In genomic region chr17:81831957-81832607, GRCh38 we compare ENCODE assay signal across 6 cellular contexts. TPM values are rescaled to one million over a fixed set of nuclear protein-coding genes. Genes with fewer than 3 reads are reported as not detected.
A peak's percentile ranks its signal among the peaks of the same experiment; 100 is the strongest.
DNase-seq lines count a peak whose midpoint lies in the region; ATAC-seq and TF ChIP-seq lines count a peak whose summit lies in the region.

No MANE protein-coding gene starts in this region.

- no peaks in the 10 kb centered on the region for H3K9me3 ChIP-seq in neural cell (ENCODE audit: low read length)

- no peaks in the 10 kb centered on the region for H3K9me2 ChIP-seq in neural cell (ENCODE audit: insufficient read depth, low read length)

- POLR2A ChIA-PET in HEK293T (lab: Yijun Ruan, JAX): interaction anchor here (0.9 to 3.1 kb wide), 5 partner anchors 10 to 123 kb away, joined by 3 to 18 read pairs (median 5); no protein-coding TSS in a partner anchor

- CTCF ChIA-PET in HEK293T (lab: Yijun Ruan, JAX): no interaction called here

- H3K36me3 Mint-ChIP-seq in brain: peaks cover 5% of the 10 kb centered on the region

- TF ChIP-seq EP300 in neural cell (conservative IDR thresholded peaks at IDR 0.05; ENCODE audit: poor library complexity, severe bottlenecking): no peak

- H3K4me2 ChIP-seq in neural cell (ENCODE audit: low read length): peak overlapping the region; percentile 97

- H3K27ac ChIP-seq in neural cell (ENCODE audit: low read length): peak overlapping the region; percentile 45

- H3K4me3 ChIP-seq in neural cell (ENCODE audit: low read length): peak overlapping the region; percentile 99

- H3K9me3 Mint-ChIP-seq in brain: no peaks in the 10 kb centered on the region

- H2AFZ ChIP-seq in neural cell (ENCODE audit: low read depth, low read length): no peak overlapping the region

- H3K4me3 Mint-ChIP-seq in brain: peak overlapping the region; percentile 86 to 94 (median 90)

- peaks cover 10% of the 10 kb centered on the region for H4K20me1 ChIP-seq in neural cell (ENCODE audit: insufficient read depth)

- peaks cover 29% of the 10 kb centered on the region for H3K79me2 ChIP-seq in neural cell (replicated peaks; ENCODE audit: insufficient read depth, low read length)

- peaks cover 4% of the 10 kb centered on the region for H3K27me3 Mint-ChIP-seq in brain

- H3K9ac ChIP-seq in neural cell (ENCODE audit: low read length): peak overlapping the region; percentile 84

- no peaks in the 10 kb centered on the region for H3K27me3 ChIP-seq in neural cell (ENCODE audit: insufficient read depth, low read depth, low read length)

- peaks cover 57% of the 10 kb centered on the region for H3K4me1 Mint-ChIP-seq in brain

- H3K27ac Mint-ChIP-seq in brain: peak overlapping the region; percentile 77 to 93 (median 84)

- no peaks in the 10 kb centered on the region for H3K36me3 ChIP-seq in neural cell (ENCODE audit: insufficient read depth, low read length)

- in situ Hi-C loops in GM13977 (cut with MboI; ENCODE audit: low pct_unique_long_range_greater_than_20kb, low sequenced_read_pairs, unreplicated experiment): no loop called here

- no peak for TF ChIP-seq RAD21 in neural cell (conservative IDR thresholded peaks at IDR 0.05)

- TF ChIP-seq CTCF in brain (conservative IDR thresholded peaks at IDR 0.05) (no peak), neural cell (IDR thresholded peaks at IDR 0.05; ENCODE audit: poor library complexity, severe bottlenecking) (no peak), GM13977 (IDR thresholded peaks at IDR 0.05; ENCODE audit: extremely low read depth, insufficient read depth, missing control alignments) (no peak)

- ATAC-seq in GM19395 (IDR thresholded peaks at IDR 0.05; ENCODE audit: unreplicated experiment): peak; percentile 15

- H3F3A ChIP-seq in neural cell (ENCODE audit: insufficient read depth, low read length, poor library complexity, severe bottlenecking): no peaks in the 10 kb centered on the region

- peak; percentile 59 for DNase-seq in OCI-M1 (lab: John Stamatoyannopoulos, UW)
- no peak for DNase-seq in GM13977 (ENCODE audit: low spot score)
- no peak for DNase-seq in HEK293T (ENCODE audit: extremely low spot score)

TF ChIP-seq in neural cell, 6 proteins besides CTCF, POLR2A, EP300 and RAD21:
- TF ChIP-seq POLR2AphosphoS5 (IDR thresholded peaks at IDR 0.05) (no peak), REST (IDR thresholded peaks at IDR 0.05; ENCODE audit: borderline replicate concordance) (no peak), MXI1 (conservative IDR thresholded peaks at IDR 0.05; ENCODE audit: poor library complexity, severe bottlenecking) (no peak)

TF ChIP-seq in HEK293T, 16 proteins besides CTCF, POLR2A, EP300 and RAD21:
- TF ChIP-seq HDGF (IDR thresholded peaks at IDR 0.05; ENCODE audit: borderline replicate concordance) (no peak), SP1 (IDR thresholded peaks at IDR 0.05) (no peak), NFRKB (IDR thresholded peaks at IDR 0.05) (no peak), CTBP1 (IDR thresholded peaks at IDR 0.05; ENCODE audit: borderline replicate concordance) (no peak), ARNT (IDR thresholded peaks at IDR 0.05) (no peak), ELF4 (IDR thresholded peaks at IDR 0.05) (no peak), L3MBTL2 (conservative IDR thresholded peaks at IDR 0.05) (no peak), SUZ12 (IDR thresholded peaks at IDR 0.05) (no peak), BHLHE40 (IDR thresholded peaks at IDR 0.05; ENCODE audit: borderline replicate concordance) (no peak), FOXM1 (IDR thresholded peaks at IDR 0.05; ENCODE audit: borderline replicate concordance) (no peak), ZNF384 (IDR thresholded peaks at IDR 0.05) (no peak)

RNA-seq across cellular contexts. Expression of gene MCRIP1, which starts 1.0 kb away (rescaled TPM):
- polyA plus RNA-seq in brain (ENCODE audit: insufficient read depth, low read depth, low replicate concordance): 350 TPM
- 510 and 524 TPM in 2 replicates for polyA plus RNA-seq in neural cell
- polyA minus RNA-seq in neural cell: 148 and 183 TPM in 2 replicates

RNA-seq across cellular contexts. Expression of gene PPP1R27, which starts 2.8 kb away (rescaled TPM):
- polyA plus RNA-seq in brain (ENCODE audit: insufficient read depth, low read depth, low replicate concordance): not detected
- polyA plus RNA-seq in neural cell: not detected in 2 replicates
- not detected in 2 replicates for polyA minus RNA-seq in neural cell

RNA-seq across cellular contexts. Expression of gene GCGR, which starts 28.1 kb away (rescaled TPM):
- polyA plus RNA-seq in brain (ENCODE audit: insufficient read depth, low read depth, low replicate concordance): not detected
- polyA plus RNA-seq in neural cell: not detected in 2 replicates
- not detected in 2 replicates for polyA minus RNA-seq in neural cell

RNA-seq across cellular contexts. Expression of gene P4HB, which starts 28.3 kb away (rescaled TPM):
- polyA plus RNA-seq in brain (ENCODE audit: insufficient read depth, low read depth, low replicate concordance) (310 TPM), neural cell (82.8 and 99.2 TPM in 2 replicates)
- 82.8 and 86.2 TPM in 2 replicates for polyA minus RNA-seq in neural cell

RNA-seq across cellular contexts. Expression of gene ARHGDIA, which starts 39.1 kb away (rescaled TPM):
- polyA plus RNA-seq in brain (ENCODE audit: insufficient read depth, low read depth, low replicate concordance) (480 TPM), neural cell (16.1 and 26.9 TPM in 2 replicates)
- 27.8 and 42.6 TPM in 2 replicates for polyA minus RNA-seq in neural cell
